ENCODE assay signal across 8 cellular contexts in the genomic region with DNA sequence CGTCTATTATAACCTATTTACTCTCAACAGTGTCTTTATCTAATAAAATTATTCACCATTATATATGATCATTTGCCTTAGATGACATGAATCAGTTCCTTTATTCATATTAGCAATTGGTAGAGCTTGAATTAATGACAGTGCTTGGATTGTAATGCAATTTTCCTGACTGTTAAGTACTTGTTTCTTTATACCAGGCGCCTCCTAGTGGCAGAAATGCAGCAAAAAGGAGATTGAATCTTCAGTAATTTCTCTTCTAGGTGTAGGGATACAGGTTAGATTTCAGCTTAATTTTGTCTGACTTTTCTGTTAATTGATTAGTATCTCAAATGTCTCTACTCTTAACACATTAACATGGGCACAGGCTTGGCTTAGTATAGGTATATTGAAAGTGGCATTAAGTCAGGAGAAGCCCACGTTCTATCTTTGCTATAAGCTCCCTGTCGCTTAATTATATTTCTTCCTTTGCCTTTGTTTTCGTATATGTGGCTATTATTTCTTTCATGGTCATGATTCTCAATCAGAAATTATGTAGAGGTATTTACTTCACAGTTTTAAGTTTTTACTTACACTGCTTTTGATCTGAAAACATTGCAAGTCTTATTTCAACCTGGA. TPM values are rescaled to one million over a fixed set of nuclear protein-coding genes. Genes with fewer than 3 reads are reported as not detected.
DNase-seq lines count a peak whose midpoint lies in the region; ATAC-seq and TF ChIP-seq lines count a peak whose summit lies in the region.

No MANE protein-coding gene starts in this region.

- no peaks in the 10 kb centered on the region for H3K4me1 Mint-ChIP-seq in activated naive CD4-positive, alpha-beta T cell treated with anti-CD3 and anti-CD28 coated beads for 36 hours (ENCODE audit: low read depth)
- peaks cover 3% of the 10 kb centered on the region for H3K4me1 Mint-ChIP-seq in glutamatergic neuron (ENCODE audit: low read depth, unreplicated experiment)

- H3K27ac Mint-ChIP-seq in activated naive CD4-positive, alpha-beta T cell treated with anti-CD3 and anti-CD28 coated beads for 36 hours: no peak overlapping the region
- H3K27ac Mint-ChIP-seq in glutamatergic neuron (ENCODE audit: unreplicated experiment): no peak overlapping the region

- TF ChIP-seq CTCF in glutamatergic neuron (IDR thresholded peaks at IDR 0.05; ENCODE audit: partially characterized antibody, unreplicated experiment): peak; percentile 92
- TF ChIP-seq CTCF in psoas muscle (IDR thresholded peaks at IDR 0.05): peak; percentile 89

- CTCF ChIA-PET in activated naive CD4-positive, alpha-beta T cell treated with anti-CD3 and anti-CD28 coated beads for 36 hours (lab: Charles Lee): interaction anchor here (0.6 to 3.5 kb wide), 44 partner anchors 8 to 587 kb away, joined by 3 to 16 read pairs (median 3); a partner anchor contains a TSS

- H3K4me3 ChIP-seq in psoas muscle: no peak overlapping the region

- intact Hi-C loops in activated naive CD4-positive, alpha-beta T cell treated with anti-CD3 and anti-CD28 coated beads for 36 hours (cut with micrococcal nuclease): loop anchor here (1.0 to 5.0 kb wide), 5 partner anchors 197 to 640 kb away; no protein-coding TSS in a partner anchor
- intact Hi-C loops in psoas muscle (cut with DNase I): loop anchor here (2.0 to 5.0 kb wide), 4 partner anchors 195 to 561 kb away; no protein-coding TSS in a partner anchor

- H3K9me3 Mint-ChIP-seq in activated naive CD4-positive, alpha-beta T cell treated with anti-CD3 and anti-CD28 coated beads for 36 hours: no peaks in the 10 kb centered on the region
- H3K9me3 Mint-ChIP-seq in glutamatergic neuron (ENCODE audit: unreplicated experiment): no peaks in the 10 kb centered on the region

- H3K27me3 ChIP-seq in psoas muscle (ENCODE audit: insufficient read depth in 3 of 3, low read length in 2 of 3): no peaks in the 10 kb centered on the region

- no peak overlapping the region for H3K27ac ChIP-seq in psoas muscle

- ATAC-seq in psoas muscle: peak in 2 of 4 donors; percentile 54 to 77
- ATAC-seq in GM21390 (IDR thresholded peaks at IDR 0.05; ENCODE audit: unreplicated experiment): no peak
- no peak for ATAC-seq in GM18907 (IDR thresholded peaks at IDR 0.05; ENCODE audit: unreplicated experiment)

- 49 to 62% (median 57%) methylated on average over 5 of the region's 5 CpGs for WGBS in psoas muscle, 3 donors

- H3K27me3 Mint-ChIP-seq in activated naive CD4-positive, alpha-beta T cell treated with anti-CD3 and anti-CD28 coated beads for 36 hours (ENCODE audit: low read depth): peaks cover 5% of the 10 kb centered on the region
- peaks cover 2% of the 10 kb centered on the region for H3K27me3 Mint-ChIP-seq in glutamatergic neuron (ENCODE audit: unreplicated experiment)

- H3K4me3 Mint-ChIP-seq in activated naive CD4-positive, alpha-beta T cell treated with anti-CD3 and anti-CD28 coated beads for 36 hours: no peak overlapping the region
- no peak overlapping the region for H3K4me3 Mint-ChIP-seq in glutamatergic neuron (ENCODE audit: unreplicated experiment)

- H3K36me3 ChIP-seq in psoas muscle (ENCODE audit: insufficient read depth in 1 of 2, low read depth in 1 of 2): no peaks in the 10 kb centered on the region

- H3K36me3 Mint-ChIP-seq in activated naive CD4-positive, alpha-beta T cell treated with anti-CD3 and anti-CD28 coated beads for 36 hours (ENCODE audit: low read depth): no peaks in the 10 kb centered on the region
- no peaks in the 10 kb centered on the region for H3K36me3 Mint-ChIP-seq in glutamatergic neuron (ENCODE audit: unreplicated experiment)

- H3K9me3 ChIP-seq in psoas muscle: no peaks in the 10 kb centered on the region

- DNase-seq in GDM1 (lab: John Stamatoyannopoulos, UW): peak; percentile 18
- peak; percentile 74 for DNase-seq in LoVo (ENCODE audit: low spot score)
- peak; percentile 78 for DNase-seq in RKO (ENCODE audit: low spot score)
- peak; percentile 81 for DNase-seq in activated naive CD4-positive, alpha-beta T cell treated with anti-CD3 and anti-CD28 coated beads for 36 hours
- DNase-seq in glutamatergic neuron: peak; percentile 57
- DNase-seq in psoas muscle: peak in 1 of 2 donors; percentile 23

- no peaks in the 10 kb centered on the region for H3K4me1 ChIP-seq in psoas muscle

RNA-seq across cellular contexts. Expression of a gene that starts 9.1 kb away (rescaled TPM):
- 1 to 10 TPM; 1.2 to 1.5 TPM for total RNA-seq in activated naive CD4-positive, alpha-beta T cell treated with anti-CD3 and anti-CD28 coated beads for 36 hours
- total RNA-seq in glutamatergic neuron (ENCODE audit: unreplicated experiment) (1.7 TPM), psoas muscle (10 to 100 TPM; 16.1 to 35.8 (median 20.5) TPM)
- polyA plus RNA-seq in psoas muscle: 10 to 100 TPM; 15.0 to 17.3 (median 17.0) TPM

RNA-seq across cellular contexts. Expression of a gene that starts 43.3 kb away (rescaled TPM):
- 10 to 100 TPM; 21.2 to 28.3 TPM for total RNA-seq in activated naive CD4-positive, alpha-beta T cell treated with anti-CD3 and anti-CD28 coated beads for 36 hours
- 25.5 TPM for total RNA-seq in glutamatergic neuron (ENCODE audit: unreplicated experiment)
- total RNA-seq in psoas muscle: 10 to 100 TPM in 3 of 4 donors, 1 to 10 TPM in 1; 7.5 to 26.4 (median 13.2) TPM
- 1 to 10 TPM; 4.3 to 9.8 (median 5.6) TPM for polyA plus RNA-seq in psoas muscle
